Comparison of ENCODE assay signal across 8 cellular contexts in the genomic region with DNA sequence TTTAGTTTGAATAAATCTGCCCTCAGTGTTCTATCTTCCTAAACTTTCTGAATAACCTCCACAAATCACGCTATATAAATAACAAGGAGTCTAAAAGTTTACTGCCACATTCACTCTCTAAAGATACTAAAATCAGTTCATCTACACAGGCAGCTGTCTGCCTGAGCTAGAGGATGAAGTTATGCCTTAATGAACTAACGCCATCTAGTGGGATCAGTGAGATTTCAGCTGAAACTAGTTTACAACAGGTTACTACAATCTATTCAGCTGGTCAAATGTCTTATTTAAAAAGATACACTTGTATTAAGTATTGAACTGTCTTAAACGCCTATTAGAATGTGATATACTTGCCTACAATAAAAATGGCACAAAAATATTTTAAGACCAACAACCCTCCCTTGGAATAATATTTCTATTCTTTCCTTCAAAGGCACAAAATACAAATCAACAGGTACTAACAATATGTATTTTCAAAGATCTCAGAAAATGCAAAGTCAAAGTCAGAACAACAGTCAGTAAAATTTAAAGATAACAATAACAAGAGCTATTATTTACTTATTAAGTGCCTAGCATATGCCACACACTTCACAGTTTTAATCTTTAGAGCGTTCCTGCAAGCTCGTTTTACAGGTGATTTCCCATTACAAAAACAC.
DNase-seq lines count a peak whose midpoint lies in the region; ATAC-seq and TF ChIP-seq lines count a peak whose summit lies in the region.

No MANE protein-coding gene starts in this region.

- no peak overlapping the region for H3K27ac ChIP-seq in heart left ventricle

- no peaks in the 10 kb centered on the region for H3K27me3 Mint-ChIP-seq in activated T-helper 17 cell treated with anti-CD3 and anti-CD28 coated beads, Interleukin-2, amount 50 U/mL, for 72 hours

- intact Hi-C loops in heart left ventricle (cut with DNase I), result loop anchor here in 8 of 10 donors (1.0 to 10.0 kb wide), 9 partner anchors 39 to 164 kb away; a partner anchor contains a TSS

- no peaks in the 10 kb centered on the region for H3K27me3 ChIP-seq in heart left ventricle

- H3K9me3 Mint-ChIP-seq in activated T-helper 17 cell treated with anti-CD3 and anti-CD28 coated beads, Interleukin-2, amount 50 U/mL, for 72 hours, result no peaks in the 10 kb centered on the region

- ATAC-seq in HG03108 (IDR thresholded peaks at IDR 0.05; ENCODE audit: unreplicated experiment), result peak; percentile 58
- ATAC-seq in activated T-helper 17 cell treated with anti-CD3 and anti-CD28 coated beads, Interleukin-2, amount 50 U/mL, for 72 hours (replicated peaks), result peak; percentile 65
- ATAC-seq in heart left ventricle, result peak; percentile 58 to 83 (median 76)
- no peak for ATAC-seq in HG02642 (IDR thresholded peaks at IDR 0.05; ENCODE audit: poor library complexity, unreplicated experiment)

- peak; percentile 67 to 85 (median 79) for TF ChIP-seq CTCF in heart left ventricle (IDR thresholded peaks at IDR 0.05)

- no peak overlapping the region for H3K4me3 ChIP-seq in heart left ventricle

- H3K36me3 Mint-ChIP-seq in activated T-helper 17 cell treated with anti-CD3 and anti-CD28 coated beads, Interleukin-2, amount 50 U/mL, for 72 hours (ENCODE audit: low read depth), result no peaks in the 10 kb centered on the region

- H3K4me1 ChIP-seq in heart left ventricle, result peaks cover 0 to 31% (median 10%) of the 10 kb centered on the region in 12 donors

- DNase-seq in NCI-H510A treated with DMSO at 0.1 percent for 48 hours (lab: John Stamatoyannopoulos, UW) (peak; percentile 33), NCI-H510A (lab: John Stamatoyannopoulos, UW) (no peak), NCI-H446 (lab: John Stamatoyannopoulos, UW) (peak; percentile 62 to 80), heart left ventricle (peak in 1 of 5 donors; percentile 26), pulmonary artery endothelial cell (ENCODE audit: low read depth, low spot score) (peak; percentile 43)

- no peak overlapping the region for H3K4me3 Mint-ChIP-seq in activated T-helper 17 cell treated with anti-CD3 and anti-CD28 coated beads, Interleukin-2, amount 50 U/mL, for 72 hours

- H3K4me1 Mint-ChIP-seq in activated T-helper 17 cell treated with anti-CD3 and anti-CD28 coated beads, Interleukin-2, amount 50 U/mL, for 72 hours, result peaks cover 9% of the 10 kb centered on the region

- WGBS in heart left ventricle, 4 donors, result 37 to 39% (median 38%) methylated on average over 5 of the region's 5 CpGs

- peaks cover 0 to 5% (median 0%) of the 10 kb centered on the region in 9 donors for H3K36me3 ChIP-seq in heart left ventricle

- no peaks in the 10 kb centered on the region for H3K9me3 ChIP-seq in heart left ventricle

- H3K27ac Mint-ChIP-seq in activated T-helper 17 cell treated with anti-CD3 and anti-CD28 coated beads, Interleukin-2, amount 50 U/mL, for 72 hours, result no peak overlapping the region

- no peak for TF ChIP-seq POLR2A in heart left ventricle (IDR thresholded peaks at IDR 0.05)
